In genomic region chr5:133455681-133456080, GRCh38 we compare ENCODE assay signal across 23 cellular contexts.
A peak's percentile ranks its signal among the peaks of the same experiment; 100 is the strongest.
DNase-seq lines count a peak whose midpoint lies in the region; ATAC-seq, FAIRE-seq and TF ChIP-seq lines count a peak whose summit lies in the region.
"Had no signal": no experiment of that assay in that cellular context is flagged by ENCODE, and none has a peak within 500 bp of the region (broad histone marks: within the 10 kb centered on the region; RNA-seq: fewer than 3 reads in every experiment).

No MANE protein-coding gene starts in this region.

- TF ChIP-seq RAD21 in liver (IDR thresholded peaks at IDR 0.05) (no peak), HepG2 (CRISPR knock-in tag; IDR thresholded peaks at IDR 0.05) (no peak)

- H3K4me1 ChIP-seq in liver (ENCODE audit: control insufficient read depth in 4 of 4, insufficient read depth in 4 of 4, low read length in 3 of 4) (peaks cover 7 to 38% (median 27%) of the 10 kb centered on the region in 4 donors), HepG2 (ENCODE audit: insufficient read depth, low read length) (no peaks in the 10 kb centered on the region), right lobe of liver (peaks cover 0 to 26% (median 12%) of the 10 kb centered on the region in 4 donors), small intestine (ENCODE audit: control insufficient read depth in 2 of 2, insufficient read depth in 1 of 2, low read depth in 1 of 2, low read length in 1 of 2) (no peaks in the 10 kb centered on the region)

- no TSS peak for BruUV-seq in HepG2 (replicated peaks; lab: Mats Ljungman, UMichigan)

- H3K79me2 ChIP-seq in HepG2 (ENCODE audit: insufficient read depth, low read length), result no peaks in the 10 kb centered on the region

- H3K9me3 ChIP-seq in liver (ENCODE audit: control insufficient read depth in 4 of 4, low read length in 3 of 4), result no peaks in the 10 kb centered on the region
- H3K9me3 ChIP-seq in HepG2 (ENCODE audit: low read length), result no peaks in the 10 kb centered on the region
- no peaks in the 10 kb centered on the region for H3K9me3 ChIP-seq in right lobe of liver
- H3K9me3 ChIP-seq in small intestine (ENCODE audit: control insufficient read depth, low read depth), result no peaks in the 10 kb centered on the region
- H3K9me3 ChIP-seq: BLaER1 had no signal

- H3K36me3 ChIP-seq in liver (ENCODE audit: control insufficient read depth in 4 of 4, insufficient read depth in 3 of 4, low read depth in 1 of 4, low read length in 3 of 4), result no peaks in the 10 kb centered on the region
- H3K36me3 ChIP-seq in HepG2 (replicated peaks in 1 of 2; ENCODE audit: control insufficient read depth in 1 of 2, insufficient read depth in 2 of 2, low read length in 2 of 2), result no peaks in the 10 kb centered on the region
- H3K36me3 ChIP-seq in right lobe of liver, result no peaks in the 10 kb centered on the region
- H3K36me3 ChIP-seq in small intestine (ENCODE audit: control insufficient read depth in 2 of 2, insufficient read depth in 2 of 2, low read length in 2 of 2), result no peaks in the 10 kb centered on the region
- H3K36me3 ChIP-seq: BLaER1 had no signal

- ATAC-seq in HepG2 (no peak), right lobe of liver (peak; percentile 76 to 91 (median 85)), HG02973 (IDR thresholded peaks at IDR 0.05; ENCODE audit: unreplicated experiment) (no peak)
- ATAC-seq: GM12878 had no signal

- no peak overlapping the region for H2AFZ ChIP-seq in HepG2 (ENCODE audit: low read length)

- FAIRE-seq in HepG2 (lab: Jason Lieb, UNC) (no peak), small intestine (lab: Jason Lieb, UNC) (no peak)
- FAIRE-seq: D721Med, G401.6, GM12878 had no signal

- 56% methylated on average over 5 of the region's 5 CpGs for WGBS in liver
- 8% methylated on average over 2 of the region's 5 CpGs for WGBS in HepG2 (ENCODE audit: low lambda C conversion rate)
- WGBS in right lobe of liver (ENCODE audit: insufficient coverage, low coverage, low lambda C conversion rate, missing lambda C conversion rate), result 50% methylated on average over 3 of the region's 5 CpGs
- 80 to 89% (median 85%) methylated on average over 5 of the region's 5 CpGs for WGBS in small intestine, 3 donors

- TF ChIP-seq EP300 in HepG2 (IDR thresholded peaks at IDR 0.05; ENCODE audit: low read depth in 2 of 2, low read length in 2 of 2) (no peak), HepG2 (CRISPR knock-in tag; IDR thresholded peaks at IDR 0.05; ENCODE audit: borderline replicate concordance) (no peak)

- H4K20me1 ChIP-seq in HepG2 (ENCODE audit: insufficient read depth, low read length), result no peaks in the 10 kb centered on the region
- H4K20me1 ChIP-seq: BLaER1 had no signal

- H3K9ac ChIP-seq in liver (ENCODE audit: low read depth in 1 of 2, low read length in 2 of 2) (no peak overlapping the region), HepG2 (ENCODE audit: insufficient read depth, low read depth, low read length) (no peak overlapping the region)
- H3K9ac ChIP-seq: BLaER1 had no signal

- DNase-seq in HepG2 (ENCODE audit: low spot score) (no peak), T47D (ENCODE audit: low read depth in 1 of 2, low spot score in 1 of 2) (peak; percentile 32 to 69), right lobe of liver (peak; percentile 78 to 94 (median 93)), SIG-M5 treated with dmso at 0.1 percent for 504 hours (lab: John Stamatoyannopoulos, UW; ENCODE audit: unreplicated experiment) (no peak), GM19238 (ENCODE audit: insufficient read length, low spot score) (no peak), small intestine (no peak)
- DNase-seq: CD4-positive, CD25-positive, alpha-beta regulatory T cell; NCI-H1092 treated with DMSO at 0.1 percent for 48 hours; NCI-H1436; NCI-H187; NCI-H446; NCI-H526; NK-92 treated with Interleukin-12 subunit alpha and Interleukin-12 subunit beta, amount 100 ng/mL, for 24 hours; RPMI8226; SHP77 had no signal

- CTCF ChIA-PET in HepG2 (lab: Yijun Ruan, JAX; ENCODE audit: low intra/inter-chr PET ratio, low total read pairs), result no interaction called here

- H3K27ac ChIP-seq in liver (ENCODE audit: low read depth in 1 of 2, low read length in 2 of 2), result peak overlapping the region; percentile 60 to 86
- no peak overlapping the region for H3K27ac ChIP-seq in HepG2 (ENCODE audit: extremely low read length, insufficient read depth, low read length)
- peak overlapping the region in 2 of 3 donors; percentile 0 to 71 for H3K27ac ChIP-seq in right lobe of liver
- no peak overlapping the region for H3K27ac ChIP-seq in small intestine (ENCODE audit: low read depth in 1 of 2, low read length in 1 of 2)
- H3K27ac ChIP-seq: BLaER1, HL-60, SK-N-MC had no signal

- H3K4me2 ChIP-seq in HepG2 (ENCODE audit: low read depth, low read length), result no peak overlapping the region
- H3K4me2 ChIP-seq: BLaER1 had no signal

- intact Hi-C loops in HepG2 (cut with micrococcal nuclease; ENCODE audit: unreplicated experiment) (no loop called here), right lobe of liver (cut with DNase I) (no loop called here)

- TF ChIP-seq POLR2A in HepG2 (IDR thresholded peaks at IDR 0.05; ENCODE audit: insufficient read depth in 1 of 2, low read depth in 2 of 2, low read length in 2 of 2) (no peak), right lobe of liver (IDR thresholded peaks at IDR 0.05) (no peak)

- H3K27me3 ChIP-seq in liver (ENCODE audit: control insufficient read depth in 4 of 4, insufficient read depth in 4 of 4, low read length in 3 of 4) (no peaks in the 10 kb centered on the region), HepG2 (ENCODE audit: control insufficient read depth in 1 of 2, insufficient read depth in 2 of 2, low read length in 2 of 2) (no peaks in the 10 kb centered on the region; a peak in 1 of 5 replicates), right lobe of liver (no peaks in the 10 kb centered on the region), small intestine (ENCODE audit: control insufficient read depth in 2 of 2, insufficient read depth in 2 of 2, low read length in 2 of 2) (no peaks in the 10 kb centered on the region)
- H3K27me3 ChIP-seq: BLaER1 had no signal

- in situ Hi-C loops in HepG2 (cut with HindIII; ENCODE audit: extremely low pct_ligation_motif_present, low pct_unique_long_range_greater_than_20kb), result no loop called here
- in situ Hi-C loops in T47D (cut with HindIII; ENCODE audit: low pct_unique_long_range_greater_than_20kb, low sequenced_read_pairs), result no loop called here

- H3K4me3 ChIP-seq in liver (ENCODE audit: low read depth in 1 of 3, low read length in 3 of 3) (no peak overlapping the region), HepG2 (replicated peaks in 1 of 3; ENCODE audit: insufficient read depth in 1 of 3, low read depth in 2 of 3, low read length in 3 of 3) (no peak overlapping the region), right lobe of liver (no peak overlapping the region), small intestine (ENCODE audit: low read depth in 1 of 2, low read length in 2 of 2) (no peak overlapping the region)
- H3K4me3 ChIP-seq: BLaER1, GM12878, SK-N-MC had no signal

- TF ChIP-seq CTCF in liver (IDR thresholded peaks at IDR 0.05; ENCODE audit: low read depth, low read length, missing input control), result no peak
- no peak for TF ChIP-seq CTCF in HepG2 (CRISPR knock-in tag; IDR thresholded peaks at IDR 0.05)
- TF ChIP-seq CTCF in right lobe of liver (IDR thresholded peaks at IDR 0.05), result no peak

- POLR2A ChIA-PET in HepG2 (lab: Yijun Ruan, JAX), result no interaction called here

TF ChIP-seq in liver, 16 proteins besides CTCF, POLR2A, EP300 and RAD21 (continues in another document):
- TF ChIP-seq RXRA (IDR thresholded peaks at IDR 0.05), result peak; percentile 48 to 81
- no peak for TF ChIP-seq FOXA2 (IDR thresholded peaks at IDR 0.05)

TF ChIP-seq in HepG2, 621 proteins besides CTCF, POLR2A, EP300 and RAD21:
- TF ChIP-seq NFRKB (IDR thresholded peaks at IDR 0.05) (no peak), THRA (CRISPR knock-in tag; IDR thresholded peaks at IDR 0.05; ENCODE audit: borderline replicate concordance) (no peak), ZNF772 (CRISPR knock-in tag; IDR thresholded peaks at IDR 0.05) (no peak), ZNF432 (CRISPR knock-in tag; IDR thresholded peaks at IDR 0.05; ENCODE audit: borderline replicate concordance) (no peak), MIER3 (CRISPR knock-in tag; IDR thresholded peaks at IDR 0.05; ENCODE audit: borderline replicate concordance) (no peak), MBNL3 (CRISPR knock-in tag; conservative IDR thresholded peaks at IDR 0.05) (no peak), ZNF619 (CRISPR knock-in tag; IDR thresholded peaks at IDR 0.05) (no peak)

Comparison
In these comparisons a context has a peak if more than half of its experiments do, and no peak if none do; other contexts are left out.
1. H3K27ac ChIP-seq: peak in liver (2 of 2) and right lobe of liver (2 of 3); none in HepG2 (single experiment) and small intestine (0 of 2).
2. ATAC-seq: peak in right lobe of liver (4 of 4); none in HepG2 (single experiment) and HG02973 (single experiment).
3. DNase-seq: peak in T47D (2 of 2) and right lobe of liver (3 of 3); none in HepG2 (single experiment), SIG-M5 treated with dmso at 0.1 percent for 504 hours (single experiment), GM19238 (single experiment) and small intestine (single experiment).